Comparison of ENCODE assay signal across 1 cellular context in the genomic region with DNA sequence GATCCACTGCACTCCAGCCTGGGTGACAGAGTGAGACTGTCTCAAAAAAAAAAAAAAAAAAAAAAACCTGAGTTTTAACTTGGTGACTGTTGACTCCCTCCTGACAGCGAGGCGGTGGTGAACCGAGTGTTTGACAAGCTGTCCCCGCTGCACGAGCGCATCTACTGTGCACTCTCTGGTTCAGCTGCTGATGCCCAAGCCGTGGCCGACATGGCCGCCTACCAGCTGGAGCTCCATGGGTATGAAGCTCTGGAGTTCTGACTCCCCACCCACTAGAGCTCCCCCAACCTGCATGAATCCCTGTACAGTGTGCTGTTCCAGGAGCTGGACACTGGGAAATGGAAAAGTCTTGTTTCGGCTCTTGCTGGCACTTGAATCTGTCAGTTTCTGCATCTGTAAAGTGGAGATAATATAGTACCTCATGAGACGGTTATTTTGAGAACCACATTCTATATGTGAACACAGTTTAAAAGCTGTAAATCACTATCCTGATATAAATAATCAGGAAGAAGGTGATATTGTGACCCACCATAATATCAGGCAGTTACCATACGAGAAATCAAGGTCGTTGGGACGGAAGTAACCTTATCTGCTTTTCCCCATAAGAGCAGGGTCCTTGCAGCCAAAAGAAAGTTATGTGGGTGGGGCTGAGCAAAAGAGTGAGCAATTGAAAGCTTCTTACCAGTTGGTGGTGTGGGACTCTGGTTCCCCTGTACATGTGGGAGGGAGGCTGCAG.
TF ChIP-seq lines count a peak whose summit lies in the region.

No MANE protein-coding gene starts in this region.

TF ChIP-seq in K562, 482 proteins besides CTCF, POLR2A, EP300 and RAD21 (continued from another document):
- no peak for TF ChIP-seq SAP30 (IDR thresholded peaks at IDR 0.05; ENCODE audit: borderline replicate concordance, insufficient read depth, low read depth, low read length, poor library complexity, severe bottlenecking)
- TF ChIP-seq, protein P1, sequence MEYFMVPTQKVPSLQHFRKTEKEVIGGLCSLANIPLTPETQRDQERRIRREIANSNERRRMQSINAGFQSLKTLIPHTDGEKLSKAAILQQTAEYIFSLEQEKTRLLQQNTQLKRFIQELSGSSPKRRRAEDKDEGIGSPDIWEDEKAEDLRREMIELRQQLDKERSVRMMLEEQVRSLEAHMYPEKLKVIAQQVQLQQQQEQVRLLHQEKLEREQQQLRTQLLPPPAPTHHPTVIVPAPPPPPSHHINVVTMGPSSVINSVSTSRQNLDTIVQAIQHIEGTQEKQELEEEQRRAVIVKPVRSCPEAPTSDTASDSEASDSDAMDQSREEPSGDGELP (CRISPR knock-in tag; IDR thresholded peaks at IDR 0.05; ENCODE audit: borderline replicate concordance) = peak; percentile 72; the same call in 1 of the 2 replicates
- TF ChIP-seq GTF2F1 (IDR thresholded peaks at IDR 0.05; ENCODE audit: low read depth, low read length) = no peak
- TF ChIP-seq ZKSCAN3 (CRISPR knock-in tag; IDR thresholded peaks at IDR 0.05) = no peak
- no peak for TF ChIP-seq ZNF57 (CRISPR knock-in tag; IDR thresholded peaks at IDR 0.05)
- TF ChIP-seq ZNF217 (CRISPR knock-in tag; IDR thresholded peaks at IDR 0.05) = no peak
- peak; percentile 92 for TF ChIP-seq ETV5 (CRISPR knock-in tag; IDR thresholded peaks at IDR 0.05; ENCODE audit: low read depth)
- TF ChIP-seq ETV1 (tag; conservative IDR thresholded peaks at IDR 0.05; ENCODE audit: low read depth) = peak; percentile 88
- peak in 1 of 2 experiments; percentile 86; a peak in 2 of 4 replicates for TF ChIP-seq HDAC1 (IDR thresholded peaks at IDR 0.05)
- TF ChIP-seq ZNF143 (CRISPR knock-in tag; IDR thresholded peaks at IDR 0.05) = no peak
- TF ChIP-seq, protein P2, sequence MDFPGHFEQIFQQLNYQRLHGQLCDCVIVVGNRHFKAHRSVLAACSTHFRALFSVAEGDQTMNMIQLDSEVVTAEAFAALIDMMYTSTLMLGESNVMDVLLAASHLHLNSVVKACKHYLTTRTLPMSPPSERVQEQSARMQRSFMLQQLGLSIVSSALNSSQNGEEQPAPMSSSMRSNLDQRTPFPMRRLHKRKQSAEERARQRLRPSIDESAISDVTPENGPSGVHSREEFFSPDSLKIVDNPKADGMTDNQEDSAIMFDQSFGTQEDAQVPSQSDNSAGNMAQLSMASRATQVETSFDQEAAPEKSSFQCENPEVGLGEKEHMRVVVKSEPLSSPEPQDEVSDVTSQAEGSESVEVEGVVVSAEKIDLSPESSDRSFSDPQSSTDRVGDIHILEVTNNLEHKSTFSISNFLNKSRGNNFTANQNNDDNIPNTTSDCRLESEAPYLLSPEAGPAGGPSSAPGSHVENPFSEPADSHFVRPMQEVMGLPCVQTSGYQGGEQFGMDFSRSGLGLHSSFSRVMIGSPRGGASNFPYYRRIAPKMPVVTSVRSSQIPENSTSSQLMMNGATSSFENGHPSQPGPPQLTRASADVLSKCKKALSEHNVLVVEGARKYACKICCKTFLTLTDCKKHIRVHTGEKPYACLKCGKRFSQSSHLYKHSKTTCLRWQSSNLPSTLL (IDR thresholded peaks at IDR 0.05) = no peak
- no peak for TF ChIP-seq FOS (IDR thresholded peaks at IDR 0.05; ENCODE audit: extremely low read depth, insufficient read length)
- TF ChIP-seq POU5F1 (IDR thresholded peaks at IDR 0.05; ENCODE audit: borderline replicate concordance, low read depth, low read length, partially characterized antibody) = no peak
- peak; percentile 94 for TF ChIP-seq TCF3 (CRISPR knock-in tag; IDR thresholded peaks at IDR 0.05)
- no peak for TF ChIP-seq ZNF699 (CRISPR knock-in tag; IDR thresholded peaks at IDR 0.05; ENCODE audit: insufficient replicate concordance)
- no peak for TF ChIP-seq ASH1L (IDR thresholded peaks at IDR 0.05; ENCODE audit: borderline replicate concordance, low read depth, partially characterized antibody)
- no peak for TF ChIP-seq KLF10 (CRISPR knock-in tag; IDR thresholded peaks at IDR 0.05)
- TF ChIP-seq CBFA2T3 (IDR thresholded peaks at IDR 0.05) = peak; percentile 94
